ENCODE assay signal across 1 cellular context in the genomic region with DNA sequence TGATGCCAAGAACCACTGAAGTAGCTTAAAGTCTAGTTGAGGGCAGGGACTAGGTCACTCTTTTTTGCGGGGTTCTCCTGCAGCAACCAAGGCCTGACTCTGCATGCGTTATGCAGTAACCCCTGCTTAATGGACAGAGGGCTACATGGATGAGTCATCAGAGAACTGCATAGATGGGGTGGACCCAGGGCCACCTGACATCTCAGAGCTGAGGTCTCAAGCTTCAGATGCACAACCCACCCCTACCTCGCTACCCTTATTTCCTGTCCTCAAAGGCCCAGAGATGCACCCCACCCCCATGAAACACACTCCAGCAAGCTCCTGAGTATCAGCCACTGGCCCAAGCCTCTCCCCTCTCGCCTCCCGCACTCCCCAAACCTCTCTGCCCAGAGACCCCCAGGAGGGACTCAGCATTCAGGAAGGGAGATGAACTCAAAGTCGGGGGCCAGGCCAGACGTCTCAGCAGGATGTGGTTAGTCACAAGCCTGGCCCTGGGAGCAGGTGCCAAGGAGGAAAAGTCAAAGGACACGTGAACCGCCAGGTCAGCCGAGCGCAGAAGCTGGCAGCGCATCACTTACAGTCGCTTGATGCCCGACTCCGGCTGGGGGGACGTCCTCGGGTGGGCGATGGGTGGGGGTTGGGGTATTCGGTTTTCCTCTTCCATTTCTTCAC.
TF ChIP-seq lines count a peak whose summit lies in the region.

No MANE protein-coding gene starts in this region.

TF ChIP-seq in IMR-90, 13 proteins besides CTCF, POLR2A, EP300 and RAD21:
- TF ChIP-seq CEBPB (IDR thresholded peaks at IDR 0.05; ENCODE audit: low read depth, low read length) (no peak), ELK1 (IDR thresholded peaks at IDR 0.05; ENCODE audit: borderline replicate concordance, low read depth, low read length) (no peak), MAFK (IDR thresholded peaks at IDR 0.05; ENCODE audit: low read depth, low read length) (no peak), NFE2L2 (IDR thresholded peaks at IDR 0.05; ENCODE audit: low read depth, low read length) (no peak), MAZ (IDR thresholded peaks at IDR 0.05; ENCODE audit: borderline replicate concordance, low read depth, low read length) (no peak), RFX5 (IDR thresholded peaks at IDR 0.05; ENCODE audit: low read depth, low read length) (no peak), FOS (IDR thresholded peaks at IDR 0.05; ENCODE audit: low read depth, low read length) (0 out of 2 replicates have a peak, but pooled peaks have one; percentile 19), MXI1 (IDR thresholded peaks at IDR 0.05; ENCODE audit: borderline replicate concordance, low read depth, low read length) (no peak)
